19 cellular contexts compared by ENCODE assay signal in genomic region chr15:75704263-75704615, GRCh38. TPM values are rescaled to one million over a fixed set of nuclear protein-coding genes. Genes with fewer than 3 reads are reported as not detected.
DNase-seq lines count a peak whose midpoint lies in the region; ATAC-seq and TF ChIP-seq lines count a peak whose summit lies in the region.
"Had no signal": no experiment of that assay in that cellular context is flagged by ENCODE, and none has a peak within 500 bp of the region (broad histone marks: within the 10 kb centered on the region; RNA-seq: fewer than 3 reads in every experiment).

No MANE protein-coding gene starts in this region.

- DNase-seq in heart right ventricle (no peak), Right ventricle myocardium inferior (ENCODE audit: missing footprints) (no peak), esophagus squamous epithelium (lab: John Stamatoyannopoulos, UW) (no peak), gastrocnemius medialis (no peak), vagina (ENCODE audit: extremely low spot score in 2 of 2) (no peak), left lung (no peak)
- DNase-seq: activated CD4-positive, alpha-beta memory T cell treated with anti-CD3 and anti-CD28 coated beads, Interleukin-2, amount 10 ng/mL, durations not matched to agents 7 days and 5 days; C1 segment of cervical spinal cord; effector memory CD8-positive, alpha-beta T cell; H7; hippocampal formation; NCI-H1105 treated with DMSO at 0.1 percent for 48 hours; NCI-H69 had no signal

- no peaks in the 10 kb centered on the region for H3K9me3 ChIP-seq in heart right ventricle
- H3K9me3 ChIP-seq in esophagus squamous epithelium: no peaks in the 10 kb centered on the region
- no peaks in the 10 kb centered on the region for H3K9me3 ChIP-seq in gastrocnemius medialis
- no peaks in the 10 kb centered on the region for H3K9me3 ChIP-seq in vagina
- H3K9me3 ChIP-seq in left lung: no peaks in the 10 kb centered on the region

- peak in 1 of 8 donors; percentile 29 for ATAC-seq in heart right ventricle
- ATAC-seq in Right ventricle myocardium inferior: no peak
- peak in 1 of 2 donors; percentile 2 for ATAC-seq in gastrocnemius medialis
- no peak for ATAC-seq in GM21825 (IDR thresholded peaks at IDR 0.05; ENCODE audit: unreplicated experiment)
- no peak for ATAC-seq in left lung
- no peak for ATAC-seq in HG03520 (IDR thresholded peaks at IDR 0.05; ENCODE audit: unreplicated experiment)
- ATAC-seq: effector memory CD8-positive, alpha-beta T cell; WTC11 had no signal

- H3K27me3 ChIP-seq in heart right ventricle (no peaks in the 10 kb centered on the region), esophagus squamous epithelium (peaks cover 0 to 21% (median 0%) of the 10 kb centered on the region in 4 donors), gastrocnemius medialis (no peaks in the 10 kb centered on the region), vagina (no peaks in the 10 kb centered on the region), left lung (no peaks in the 10 kb centered on the region)

- 66 to 69% methylated on average over 6 of the region's 6 CpGs for WGBS in heart right ventricle, 2 donors
- 59% methylated on average over 3 of the region's 6 CpGs; no CpG with 5 or more reads in 1 of the 2 donors for WGBS in esophagus squamous epithelium, 2 donors

- intact Hi-C loops in heart right ventricle (cut with DNase I): no loop called here
- intact Hi-C loops in Right ventricle myocardium inferior (cut with DNase I): no loop called here
- intact Hi-C loops in esophagus squamous epithelium (cut with DNase I): no loop called here
- intact Hi-C loops in gastrocnemius medialis (cut with DNase I; ENCODE audit: low total_unique reads): no loop called here
- intact Hi-C loops in vagina (cut with DNase I): no loop called here
- intact Hi-C loops in left lung (cut with DNase I): no loop called here

- TF ChIP-seq CTCF in heart right ventricle (IDR thresholded peaks at IDR 0.05) (no peak), esophagus squamous epithelium (IDR thresholded peaks at IDR 0.05) (no peak), gastrocnemius medialis (IDR thresholded peaks at IDR 0.05 in 4 of 5, conservative IDR thresholded peaks at IDR 0.05 in 1 of 5) (no peak), vagina (IDR thresholded peaks at IDR 0.05) (no peak), left lung (IDR thresholded peaks at IDR 0.05) (no peak)

- H3K4me1 ChIP-seq in heart right ventricle: peaks cover 14 to 81% (median 44%) of the 10 kb centered on the region in 9 donors
- peaks cover 25 to 78% (median 41%) of the 10 kb centered on the region in 3 donors for H3K4me1 ChIP-seq in esophagus squamous epithelium
- H3K4me1 ChIP-seq in gastrocnemius medialis: peaks cover 10 to 37% of the 10 kb centered on the region in 2 donors
- peaks cover 73% of the 10 kb centered on the region for H3K4me1 ChIP-seq in vagina
- peaks cover 2 to 20% of the 10 kb centered on the region in 2 donors for H3K4me1 ChIP-seq in left lung

- H3K27ac ChIP-seq in heart right ventricle (peak overlapping the region in 9 of 10 donors; percentile 17 to 89 (median 74)), esophagus squamous epithelium (peak overlapping the region; percentile 50 to 86 (median 78)), gastrocnemius medialis (peak overlapping the region; percentile 78 to 94 (median 86)), vagina (peak overlapping the region; percentile 84), left lung (no peak overlapping the region)

- H3K36me3 ChIP-seq in heart right ventricle (no peaks in the 10 kb centered on the region), esophagus squamous epithelium (no peaks in the 10 kb centered on the region), gastrocnemius medialis (no peaks in the 10 kb centered on the region), vagina (no peaks in the 10 kb centered on the region), left lung (no peaks in the 10 kb centered on the region)

- in situ Hi-C loops in gastrocnemius medialis (cut with MboI; ENCODE audit: low sequenced_read_pairs in 4 of 4): no loop called here

- TF ChIP-seq POLR2A in esophagus squamous epithelium (IDR thresholded peaks at IDR 0.05) (no peak), gastrocnemius medialis (IDR thresholded peaks at IDR 0.05) (no peak), vagina (IDR thresholded peaks at IDR 0.05) (no peak)

- H3K4me3 ChIP-seq in heart right ventricle: no peak overlapping the region
- no peak overlapping the region for H3K4me3 ChIP-seq in esophagus squamous epithelium
- H3K4me3 ChIP-seq in gastrocnemius medialis: no peak overlapping the region
- H3K4me3 ChIP-seq in vagina: no peak overlapping the region
- H3K4me3 ChIP-seq in left lung: no peak overlapping the region

RNA-seq across cellular contexts. Expression of gene CSPG4, which starts 8.4 kb away (rescaled TPM):
- total RNA-seq in heart right ventricle (10 to 100 TPM in 8 of 10 donors, 1 to 10 TPM in 2; 7.4 to 19.8 (median 13.0) TPM), Right ventricle myocardium inferior (7.8 TPM), esophagus squamous epithelium (10 to 100 TPM in 1 of 4 donors, 1 to 10 TPM in 3; 2.9 to 13.4 (median 4.2) TPM), gastrocnemius medialis (100 to 1,000 TPM in 2 of 4 donors, 10 to 100 TPM in 2; 38.2 to 145 (median 88.5) TPM), vagina (23.1 TPM), left lung (10 to 100 TPM; 22.5 to 24.7 TPM)
- polyA plus RNA-seq in heart right ventricle: 10 to 100 TPM; 12.1 TPM
- total RNA-seq: activated CD4-positive, alpha-beta memory T cell treated with anti-CD3 and anti-CD28 coated beads, Interleukin-2, amount 10 ng/mL, durations not matched to agents 7 days and 5 days; OCI-LY7; T-helper 2 cell treated with Interferon-gamma antibody and Interleukin-4, amounts not matched to agents 100 ng/mL and 5 ng/mL, for 36 hours had no signal
- polyA plus RNA-seq: neural cell had no signal

RNA-seq across cellular contexts. Expression of gene SNX33, which starts 56.5 kb away (rescaled TPM):
- total RNA-seq in heart right ventricle (10 to 100 TPM in 4 of 10 donors, 1 to 10 TPM in 6; 7.6 to 14.8 (median 9.8) TPM), Right ventricle myocardium inferior (13.3 TPM), esophagus squamous epithelium (10 to 100 TPM; 20.3 to 36.4 (median 25.9) TPM), gastrocnemius medialis (1 to 10 TPM; 4.9 to 6.7 (median 5.5) TPM), vagina (23.6 TPM), left lung (10 to 100 TPM; 21.4 to 34.7 TPM)
- polyA plus RNA-seq in heart right ventricle: 1 to 10 TPM; 7.4 to 8.1 TPM

Comparison
In these comparisons a context has a peak if more than half of its experiments do, and no peak if none do; other contexts are left out.
1. H3K27ac ChIP-seq: peak in heart right ventricle (9 of 10), esophagus squamous epithelium (4 of 4), gastrocnemius medialis (4 of 4) and vagina (single experiment); none in left lung (0 of 2).